In genomic region chr7:66682350-66683093, GRCh38 we compare ENCODE assay signal across 1 cellular context.
TF ChIP-seq lines count a peak whose summit lies in the region.

No MANE protein-coding gene starts in this region.

TF ChIP-seq in HepG2, 621 proteins besides CTCF, POLR2A, EP300 and RAD21 (continued from another document):
- peak; percentile 1; the same call in 1 of the 2 replicates for TF ChIP-seq ZNF687 (CRISPR knock-in tag; IDR thresholded peaks at IDR 0.05)
- TF ChIP-seq SOX6 (IDR thresholded peaks at IDR 0.05): no peak
- peak; percentile 3; the same call in 1 of the 2 replicates for TF ChIP-seq SOX6 (CRISPR knock-in tag; IDR thresholded peaks at IDR 0.05)
- TF ChIP-seq ZNF414 (CRISPR knock-in tag; IDR thresholded peaks at IDR 0.05): peak; percentile 55; the same call in 1 of the 2 replicates
- 0 out of 2 replicates have a peak, but pooled peaks have one; percentile 0 for TF ChIP-seq ZNF605 (CRISPR knock-in tag; IDR thresholded peaks at IDR 0.05)
- peak; percentile 22; the same call in 1 of the 2 replicates for TF ChIP-seq ZNF749 (CRISPR knock-in tag; IDR thresholded peaks at IDR 0.05; ENCODE audit: borderline replicate concordance)
- TF ChIP-seq REXO4 (CRISPR knock-in tag; IDR thresholded peaks at IDR 0.05; ENCODE audit: borderline replicate concordance): peak; percentile 53; the same call in 1 of the 2 replicates
- no peak for TF ChIP-seq MXD1 (CRISPR knock-in tag; IDR thresholded peaks at IDR 0.05)
- no peak for TF ChIP-seq ZBTB40 (IDR thresholded peaks at IDR 0.05)
- 0 out of 2 replicates have a peak, but pooled peaks have one; percentile 5 for TF ChIP-seq ZBTB40 (CRISPR knock-in tag; IDR thresholded peaks at IDR 0.05)
- TF ChIP-seq MTF2 (CRISPR knock-in tag; IDR thresholded peaks at IDR 0.05; ENCODE audit: borderline replicate concordance): 0 out of 2 replicates have a peak, but pooled peaks have one; percentile 36
- TF ChIP-seq SMARCC2 (IDR thresholded peaks at IDR 0.05): no peak
- TF ChIP-seq ZNF329 (CRISPR knock-in tag; IDR thresholded peaks at IDR 0.05; ENCODE audit: low read depth): 0 out of 2 replicates have a peak, but pooled peaks have one; percentile 25
- no peak; the same call in 1 of the 2 replicates for TF ChIP-seq ZFY (CRISPR knock-in tag; IDR thresholded peaks at IDR 0.05)
- TF ChIP-seq ZNF777 (CRISPR knock-in tag; IDR thresholded peaks at IDR 0.05): peak; percentile 99
- peak; percentile 16; the same call in 1 of the 2 replicates for TF ChIP-seq ZNF709 (CRISPR knock-in tag; IDR thresholded peaks at IDR 0.05)
